Comparison of ENCODE assay signal across 9 cellular contexts in the genomic region with DNA sequence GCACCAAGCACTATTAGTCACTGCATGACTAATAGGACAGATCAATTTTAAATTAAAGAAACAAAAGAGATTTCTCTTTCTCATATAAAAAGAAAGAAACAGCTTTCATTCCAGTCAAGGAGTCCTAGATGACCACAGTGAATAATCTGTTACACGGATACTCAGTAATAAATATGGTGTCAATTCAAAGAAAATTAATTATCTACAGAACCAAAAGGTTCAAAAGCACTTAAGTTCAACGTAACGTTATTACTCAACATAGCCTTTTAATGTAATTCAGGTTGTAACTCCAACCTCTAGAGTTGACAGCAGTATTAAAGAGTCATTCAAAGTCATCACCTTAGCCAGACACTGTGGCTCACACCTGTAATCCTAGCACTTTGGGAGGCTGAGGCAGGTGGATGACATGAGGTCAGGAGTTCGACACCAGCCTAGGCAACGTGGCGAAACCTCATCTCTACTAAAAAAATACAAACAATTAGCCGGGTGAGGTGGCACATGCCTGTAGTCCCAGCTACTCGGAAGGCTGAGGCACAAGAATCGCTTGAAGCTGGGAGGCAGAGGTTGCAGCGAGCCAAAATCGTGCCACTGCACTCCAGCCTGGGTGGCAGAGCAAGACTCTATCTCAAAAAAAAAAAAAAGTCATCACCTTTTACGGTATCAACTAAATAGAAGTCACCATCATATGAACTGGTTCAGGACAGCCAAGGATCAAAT. TPM values are rescaled to one million over a fixed set of nuclear protein-coding genes. Genes with fewer than 3 reads are reported as not detected.
DNase-seq lines count a peak whose midpoint lies in the region; ATAC-seq and TF ChIP-seq lines count a peak whose summit lies in the region.
"Had no signal": no experiment of that assay in that cellular context is flagged by ENCODE, and none has a peak within 500 bp of the region (broad histone marks: within the 10 kb centered on the region; RNA-seq: fewer than 3 reads in every experiment).

No MANE protein-coding gene starts in this region.

- peaks cover 36% of the 10 kb centered on the region for H3K36me3 Mint-ChIP-seq in activated CD4-positive, alpha-beta memory T cell treated with anti-CD3 and anti-CD28 coated beads, Interleukin-2, amount 10 ng/mL, durations not matched to agents 7 days and 5 days (ENCODE audit: low read depth)

- no peaks in the 10 kb centered on the region for H3K9me3 Mint-ChIP-seq in activated CD4-positive, alpha-beta memory T cell treated with anti-CD3 and anti-CD28 coated beads, Interleukin-2, amount 10 ng/mL, durations not matched to agents 7 days and 5 days

- intact Hi-C loops in sciatic nerve (cut with DNase I) = no loop called here

- CTCF ChIA-PET in activated CD4-positive, alpha-beta memory T cell treated with anti-CD3 and anti-CD28 coated beads, Interleukin-2, amount 10 ng/mL, durations not matched to agents 7 days and 5 days (lab: Charles Lee) = interaction anchor here (1.1 to 3.3 kb wide), 5 partner anchors 12 to 110 kb away, joined by 5 to 27 read pairs (median 7); a partner anchor contains a TSS

- DNase-seq in NCI-H2107 treated with DMSO at 0.1 percent for 48 hours (lab: John Stamatoyannopoulos, UW; ENCODE audit: unreplicated experiment) (peak; percentile 44), NCI-H2107 (lab: John Stamatoyannopoulos, UW) (no peak), fibroblast of mammary gland (ENCODE audit: low read depth) (no peak), sciatic nerve (ENCODE audit: low spot score) (no peak)
- DNase-seq in activated CD4-positive, alpha-beta memory T cell treated with anti-CD3 and anti-CD28 coated beads, Interleukin-2, amount 10 ng/mL, durations not matched to agents 7 days and 5 days = peak; percentile 30
- DNase-seq in stimulated activated CD8-positive, alpha-beta memory T cell treated with anti-CD3 and anti-CD28 coated beads, Interleukin-4, amount 100 ng/mL, for 48 hours = peak; percentile 50
- DNase-seq: glutamatergic neuron had no signal

- peaks cover 71% of the 10 kb centered on the region for H3K4me1 Mint-ChIP-seq in activated CD4-positive, alpha-beta memory T cell treated with anti-CD3 and anti-CD28 coated beads, Interleukin-2, amount 10 ng/mL, durations not matched to agents 7 days and 5 days

- H3K27me3 Mint-ChIP-seq in activated CD4-positive, alpha-beta memory T cell treated with anti-CD3 and anti-CD28 coated beads, Interleukin-2, amount 10 ng/mL, durations not matched to agents 7 days and 5 days = no peaks in the 10 kb centered on the region

- peak overlapping the region; percentile 98 for H3K27ac Mint-ChIP-seq in activated CD4-positive, alpha-beta memory T cell treated with anti-CD3 and anti-CD28 coated beads, Interleukin-2, amount 10 ng/mL, durations not matched to agents 7 days and 5 days

- peak overlapping the region; percentile 14 for H3K4me3 ChIP-seq in fibroblast of mammary gland (ENCODE audit: control insufficient read depth, low read depth, low read length)

- H3K4me3 Mint-ChIP-seq in activated CD4-positive, alpha-beta memory T cell treated with anti-CD3 and anti-CD28 coated beads, Interleukin-2, amount 10 ng/mL, durations not matched to agents 7 days and 5 days = peak overlapping the region; percentile 67

- POLR2A ChIA-PET in activated CD4-positive, alpha-beta memory T cell treated with anti-CD3 and anti-CD28 coated beads, Interleukin-2, amount 10 ng/mL, durations not matched to agents 7 days and 5 days (lab: Charles Lee) = interaction anchor here (0.7 to 4.6 kb wide), 12 partner anchors 11 to 539 kb away, joined by 3 to 43 read pairs (median 14); a partner anchor contains a TSS

- TF ChIP-seq CTCF in fibroblast of mammary gland (conservative IDR thresholded peaks at IDR 0.05; ENCODE audit: control insufficient read depth, insufficient read depth, low read depth, low read length) = no peak

- ATAC-seq in HG03439 (IDR thresholded peaks at IDR 0.05; ENCODE audit: unreplicated experiment) (no peak), sciatic nerve (no peak), GM21390 (IDR thresholded peaks at IDR 0.05; ENCODE audit: unreplicated experiment) (no peak)

RNA-seq across cellular contexts. Expression of a gene that starts 4.4 kb away (rescaled TPM):
- total RNA-seq in activated CD4-positive, alpha-beta memory T cell treated with anti-CD3 and anti-CD28 coated beads, Interleukin-2, amount 10 ng/mL, durations not matched to agents 7 days and 5 days = 10 to 100 TPM; 31.5 to 31.8 TPM
- 23.8 TPM for total RNA-seq in sciatic nerve

RNA-seq across cellular contexts. Expression of a gene that starts 35.2 kb away (rescaled TPM):
- 1 to 10 TPM; 2.6 to 3.4 TPM for total RNA-seq in activated CD4-positive, alpha-beta memory T cell treated with anti-CD3 and anti-CD28 coated beads, Interleukin-2, amount 10 ng/mL, durations not matched to agents 7 days and 5 days
- 41.0 TPM for total RNA-seq in sciatic nerve

Comparison
In these comparisons a context has a peak if more than half of its experiments do, and no peak if none do; other contexts are left out.
1. DNase-seq: peak in NCI-H2107 treated with DMSO at 0.1 percent for 48 hours (single experiment), activated CD4-positive, alpha-beta memory T cell treated with anti-CD3 and anti-CD28 coated beads, Interleukin-2, amount 10 ng/mL, durations not matched to agents 7 days and 5 days (single experiment) and stimulated activated CD8-positive, alpha-beta memory T cell treated with anti-CD3 and anti-CD28 coated beads, Interleukin-4, amount 100 ng/mL, for 48 hours (single experiment); none in NCI-H2107 (single experiment), fibroblast of mammary gland (single experiment) and sciatic nerve (single experiment).